In the genomic region with DNA sequence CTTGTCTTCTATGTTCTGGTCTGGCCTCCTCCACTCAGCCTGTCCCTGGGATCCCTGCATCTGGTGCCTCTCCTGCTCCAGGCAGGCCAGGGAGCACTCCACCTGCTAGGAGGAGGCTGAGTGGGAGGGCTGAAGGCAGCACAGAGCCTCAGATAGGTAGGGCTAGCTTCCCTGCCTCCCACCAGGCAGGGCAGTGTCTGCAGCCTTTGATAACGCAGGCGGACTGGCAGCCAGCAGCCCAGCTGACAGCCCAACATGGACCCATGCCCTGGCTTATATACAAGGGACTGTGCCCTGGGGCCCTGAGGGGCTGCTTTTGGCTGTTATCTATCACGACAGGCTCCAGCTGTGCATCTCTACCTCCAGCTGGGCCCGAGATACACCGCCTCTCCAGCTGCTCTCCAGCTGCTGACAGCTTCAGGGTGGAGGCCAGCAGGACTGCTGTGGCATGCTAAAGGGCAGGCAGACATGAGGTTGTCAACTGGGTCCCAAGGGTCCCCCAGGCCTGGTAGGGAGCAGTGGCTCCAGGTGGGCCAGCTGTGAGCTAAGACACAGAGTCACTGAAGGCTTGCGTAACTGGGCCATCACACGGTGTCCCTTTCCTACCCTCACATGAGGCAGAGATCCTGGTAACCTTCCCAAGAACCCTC, we compare ENCODE assay signal across 18 cellular contexts. TPM values are rescaled to one million over a fixed set of nuclear protein-coding genes. Genes with fewer than 3 reads are reported as not detected.
DNase-seq lines count a peak whose midpoint lies in the region; ATAC-seq and TF ChIP-seq lines count a peak whose summit lies in the region.
"Had no signal": no experiment of that assay in that cellular context is flagged by ENCODE, and none has a peak within 500 bp of the region (broad histone marks: within the 10 kb centered on the region; RNA-seq: fewer than 3 reads in every experiment).

No MANE protein-coding gene starts in this region.

- no peak for ATAC-seq in HG03565 (IDR thresholded peaks at IDR 0.05; ENCODE audit: unreplicated experiment)
- ATAC-seq: left colon had no signal

- POLR2A ChIA-PET in HEK293 (lab: Yijun Ruan, JAX): interaction anchor here (1.0 kb wide), 1 partner anchor 32 kb away, joined by 3 read pairs; no protein-coding TSS in a partner anchor

- TF ChIP-seq CTCF in HEK293 (tag by site-specific recombination; IDR thresholded peaks at IDR 0.05): no peak
- no peak for TF ChIP-seq CTCF in endothelial cell (IDR thresholded peaks at IDR 0.05; ENCODE audit: unreplicated experiment)
- TF ChIP-seq CTCF in neural crest cell (conservative IDR thresholded peaks at IDR 0.05): no peak

- CTCF ChIA-PET in HEK293 (lab: Yijun Ruan, JAX): interaction anchor here (1.5 to 2.1 kb wide), 2 partner anchors 11 to 21 kb away, joined by 6 read pairs; no protein-coding TSS in a partner anchor

- H3K4me3 ChIP-seq in HEK293 (ENCODE audit: low read depth, low read length): no peak overlapping the region
- H3K4me3 ChIP-seq: thyroid gland had no signal

- H3K4me1 ChIP-seq in HEK293 (ENCODE audit: control insufficient read depth, insufficient read depth, low read length): no peaks in the 10 kb centered on the region
- H3K4me1 ChIP-seq: thyroid gland had no signal

- H3K4me3 Mint-ChIP-seq in endothelial cell (ENCODE audit: unreplicated experiment): no peak overlapping the region
- peak overlapping the region; percentile 49 for H3K4me3 Mint-ChIP-seq in neural crest cell
- H3K4me3 Mint-ChIP-seq: H9 had no signal

- peaks cover 9% of the 10 kb centered on the region for H3K27me3 Mint-ChIP-seq in endothelial cell (ENCODE audit: unreplicated experiment)
- H3K27me3 Mint-ChIP-seq in neural crest cell (ENCODE audit: low read depth): no peaks in the 10 kb centered on the region

- DNase-seq in OCI-M2 (lab: John Stamatoyannopoulos, UW; ENCODE audit: unreplicated experiment) (peak; percentile 85), endothelial cell (ENCODE audit: low spot score) (peak; percentile 23), neural crest cell (ENCODE audit: low read depth, low spot score) (no peak), substantia nigra (lab: John Stamatoyannopoulos, UW) (no peak)
- no peak for DNase-seq in activated CD4-positive, alpha-beta T cell treated with anti-CD3 and anti-CD28 coated beads, Interleukin-2, amount 50 U/mL, for 4 hours
- DNase-seq: activated CD4-positive, alpha-beta T cell treated with anti-CD3 and anti-CD28 coated beads for 1 hour; activated gamma-delta T cell treated with Interleukin-2 at 50 U/mL for 16 hours; amniotic stem cell; effector memory CD4-positive, alpha-beta T cell; H9; Kasumi-1; left colon; posterior cingulate gyrus; SHP77; T-helper 2 cell; thyroid gland had no signal

- no peaks in the 10 kb centered on the region for H3K36me3 ChIP-seq in HEK293 (ENCODE audit: control insufficient read depth in 2 of 2, insufficient read depth in 1 of 2, low read length in 2 of 2)
- H3K36me3 ChIP-seq: thyroid gland had no signal

- no peak overlapping the region for H3K27ac Mint-ChIP-seq in endothelial cell (ENCODE audit: unreplicated experiment)
- H3K27ac Mint-ChIP-seq in neural crest cell (ENCODE audit: unreplicated experiment): no peak overlapping the region
- H3K27ac Mint-ChIP-seq: H9 had no signal

- H3K9me3 Mint-ChIP-seq in endothelial cell (ENCODE audit: unreplicated experiment) (no peaks in the 10 kb centered on the region), neural crest cell (no peaks in the 10 kb centered on the region)
- H3K9me3 Mint-ChIP-seq: H9 had no signal

- H3K4me1 Mint-ChIP-seq in endothelial cell (ENCODE audit: unreplicated experiment) (no peaks in the 10 kb centered on the region), neural crest cell (peaks cover 16% of the 10 kb centered on the region)

- H3K27ac ChIP-seq in HEK293 (ENCODE audit: extremely low read depth, low read depth, low read length) (no peak overlapping the region), substantia nigra (ENCODE audit: low read depth, low read length, poor library complexity, severe bottlenecking) (no peak overlapping the region)
- H3K27ac ChIP-seq: thyroid gland had no signal

- no peaks in the 10 kb centered on the region for H3K9me3 ChIP-seq in HEK293 (ENCODE audit: control insufficient read depth, insufficient read depth, low read depth, low read length)
- H3K9me3 ChIP-seq: thyroid gland had no signal

- H3K36me3 Mint-ChIP-seq in endothelial cell (ENCODE audit: low read depth, unreplicated experiment) (peaks cover 8% of the 10 kb centered on the region), neural crest cell (ENCODE audit: low read depth) (no peaks in the 10 kb centered on the region)

TF ChIP-seq in HEK293, 187 proteins besides CTCF, POLR2A, EP300 and RAD21:
- TF ChIP-seq ZBTB48 (tag by site-specific recombination; IDR thresholded peaks at IDR 0.05) (peak; percentile 42; the same call in 1 of the 2 replicates), ZNF175 (tag by site-specific recombination; IDR thresholded peaks at IDR 0.05) (no peak), EGR2 (tag by site-specific recombination; IDR thresholded peaks at IDR 0.05; ENCODE audit: low read depth) (peak; percentile 92), ZBTB17 (tag by site-specific recombination; IDR thresholded peaks at IDR 0.05) (peak; percentile 77), HOXD13 (CRISPR knock-in tag; IDR thresholded peaks at IDR 0.05; ENCODE audit: borderline replicate concordance) (no peak), ZIC2 (tag by site-specific recombination; IDR thresholded peaks at IDR 0.05) (peak; percentile 100), ZNF404 (tag by site-specific recombination; IDR thresholded peaks at IDR 0.05) (no peak), ZFHX2 (tag by site-specific recombination; conservative IDR thresholded peaks at IDR 0.05) (peak; percentile 90), GLIS1 (tag by site-specific recombination; IDR thresholded peaks at IDR 0.05) (peak; percentile 50)
- TF ChIP-seq, protein P1, sequence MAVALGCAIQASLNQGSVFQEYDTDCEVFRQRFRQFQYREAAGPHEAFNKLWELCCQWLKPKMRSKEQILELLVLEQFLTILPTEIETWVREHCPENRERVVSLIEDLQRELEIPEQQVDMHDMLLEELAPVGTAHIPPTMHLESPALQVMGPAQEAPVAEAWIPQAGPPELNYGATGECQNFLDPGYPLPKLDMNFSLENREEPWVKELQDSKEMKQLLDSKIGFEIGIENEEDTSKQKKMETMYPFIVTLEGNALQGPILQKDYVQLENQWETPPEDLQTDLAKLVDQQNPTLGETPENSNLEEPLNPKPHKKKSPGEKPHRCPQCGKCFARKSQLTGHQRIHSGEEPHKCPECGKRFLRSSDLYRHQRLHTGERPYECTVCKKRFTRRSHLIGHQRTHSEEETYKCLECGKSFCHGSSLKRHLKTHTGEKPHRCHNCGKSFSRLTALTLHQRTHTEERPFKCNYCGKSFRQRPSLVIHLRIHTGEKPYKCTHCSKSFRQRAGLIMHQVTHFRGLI (tag by site-specific recombination; IDR thresholded peaks at IDR 0.05): peak; percentile 87

RNA-seq across cellular contexts. Expression of a gene that starts 5.2 kb away (rescaled TPM):
- total RNA-seq in endothelial cell (ENCODE audit: unreplicated experiment) (81.7 TPM), neural crest cell (79.2 and 88.7 TPM in 2 replicates)

Comparison
In these comparisons a context has a peak if more than half of its experiments do, and no peak if none do; other contexts are left out.
1. DNase-seq: peak in OCI-M2 (single experiment) and endothelial cell (single experiment); none in neural crest cell (single experiment), activated CD4-positive, alpha-beta T cell treated with anti-CD3 and anti-CD28 coated beads, Interleukin-2, amount 50 U/mL, for 4 hours (0 of 2) and substantia nigra (0 of 49).